ENCODE assay signal across 1 cellular context in genomic region chr3:107775958-107776357, GRCh38.
TF ChIP-seq lines count a peak whose summit lies in the region.

No MANE protein-coding gene starts in this region.

TF ChIP-seq in GM23338, 12 proteins besides CTCF, POLR2A, EP300 and RAD21 (continued from another document):
- TF ChIP-seq, protein P1, sequence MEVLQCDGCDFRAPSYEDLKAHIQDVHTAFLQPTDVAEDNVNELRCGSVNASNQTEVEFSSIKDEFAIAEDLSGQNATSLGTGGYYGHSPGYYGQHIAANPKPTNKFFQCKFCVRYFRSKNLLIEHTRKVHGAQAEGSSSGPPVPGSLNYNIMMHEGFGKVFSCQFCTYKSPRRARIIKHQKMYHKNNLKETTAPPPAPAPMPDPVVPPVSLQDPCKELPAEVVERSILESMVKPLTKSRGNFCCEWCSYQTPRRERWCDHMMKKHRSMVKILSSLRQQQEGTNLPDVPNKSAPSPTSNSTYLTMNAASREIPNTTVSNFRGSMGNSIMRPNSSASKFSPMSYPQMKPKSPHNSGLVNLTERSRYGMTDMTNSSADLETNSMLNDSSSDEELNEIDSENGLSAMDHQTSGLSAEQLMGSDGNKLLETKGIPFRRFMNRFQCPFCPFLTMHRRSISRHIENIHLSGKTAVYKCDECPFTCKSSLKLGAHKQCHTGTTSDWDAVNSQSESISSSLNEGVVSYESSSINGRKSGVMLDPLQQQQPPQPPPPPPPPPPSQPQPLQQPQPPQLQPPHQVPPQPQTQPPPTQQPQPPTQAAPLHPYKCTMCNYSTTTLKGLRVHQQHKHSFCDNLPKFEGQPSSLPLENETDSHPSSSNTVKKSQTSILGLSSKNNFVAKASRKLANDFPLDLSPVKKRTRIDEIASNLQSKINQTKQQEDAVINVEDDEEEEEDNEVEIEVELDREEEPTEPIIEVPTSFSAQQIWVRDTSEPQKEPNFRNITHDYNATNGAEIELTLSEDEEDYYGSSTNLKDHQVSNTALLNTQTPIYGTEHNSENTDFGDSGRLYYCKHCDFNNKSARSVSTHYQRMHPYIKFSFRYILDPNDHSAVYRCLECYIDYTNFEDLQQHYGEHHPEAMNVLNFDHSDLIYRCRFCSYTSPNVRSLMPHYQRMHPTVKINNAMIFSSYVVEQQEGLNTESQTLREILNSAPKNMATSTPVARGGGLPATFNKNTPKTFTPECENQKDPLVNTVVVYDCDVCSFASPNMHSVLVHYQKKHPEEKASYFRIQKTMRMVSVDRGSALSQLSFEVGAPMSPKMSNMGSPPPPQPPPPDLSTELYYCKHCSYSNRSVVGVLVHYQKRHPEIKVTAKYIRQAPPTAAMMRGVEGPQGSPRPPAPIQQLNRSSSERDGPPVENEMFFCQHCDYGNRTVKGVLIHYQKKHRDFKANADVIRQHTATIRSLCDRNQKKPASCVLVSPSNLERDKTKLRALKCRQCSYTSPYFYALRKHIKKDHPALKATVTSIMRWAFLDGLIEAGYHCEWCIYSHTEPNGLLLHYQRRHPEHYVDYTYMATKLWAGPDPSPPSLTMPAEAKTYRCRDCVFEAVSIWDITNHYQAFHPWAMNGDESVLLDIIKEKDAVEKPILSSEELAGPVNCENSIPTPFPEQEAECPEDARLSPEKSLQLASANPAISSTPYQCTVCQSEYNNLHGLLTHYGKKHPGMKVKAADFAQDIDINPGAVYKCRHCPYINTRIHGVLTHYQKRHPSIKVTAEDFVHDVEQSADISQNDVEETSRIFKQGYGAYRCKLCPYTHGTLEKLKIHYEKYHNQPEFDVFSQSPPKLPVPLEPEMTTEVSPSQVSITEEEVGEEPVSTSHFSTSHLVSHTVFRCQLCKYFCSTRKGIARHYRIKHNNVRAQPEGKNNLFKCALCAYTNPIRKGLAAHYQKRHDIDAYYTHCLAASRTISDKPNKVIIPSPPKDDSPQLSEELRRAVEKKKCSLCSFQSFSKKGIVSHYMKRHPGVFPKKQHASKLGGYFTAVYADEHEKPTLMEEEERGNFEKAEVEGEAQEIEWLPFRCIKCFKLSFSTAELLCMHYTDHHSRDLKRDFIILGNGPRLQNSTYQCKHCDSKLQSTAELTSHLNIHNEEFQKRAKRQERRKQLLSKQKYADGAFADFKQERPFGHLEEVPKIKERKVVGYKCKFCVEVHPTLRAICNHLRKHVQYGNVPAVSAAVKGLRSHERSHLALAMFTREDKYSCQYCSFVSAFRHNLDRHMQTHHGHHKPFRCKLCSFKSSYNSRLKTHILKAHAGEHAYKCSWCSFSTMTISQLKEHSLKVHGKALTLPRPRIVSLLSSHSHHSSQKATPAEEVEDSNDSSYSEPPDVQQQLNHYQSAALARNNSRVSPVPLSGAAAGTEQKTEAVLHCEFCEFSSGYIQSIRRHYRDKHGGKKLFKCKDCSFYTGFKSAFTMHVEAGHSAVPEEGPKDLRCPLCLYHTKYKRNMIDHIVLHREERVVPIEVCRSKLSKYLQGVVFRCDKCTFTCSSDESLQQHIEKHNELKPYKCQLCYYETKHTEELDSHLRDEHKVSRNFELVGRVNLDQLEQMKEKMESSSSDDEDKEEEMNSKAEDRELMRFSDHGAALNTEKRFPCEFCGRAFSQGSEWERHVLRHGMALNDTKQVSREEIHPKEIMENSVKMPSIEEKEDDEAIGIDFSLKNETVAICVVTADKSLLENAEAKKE (CRISPR knock-in tag; IDR thresholded peaks at IDR 0.05): no peak
- no peak for TF ChIP-seq ZNF331 (CRISPR knock-in tag; IDR thresholded peaks at IDR 0.05; ENCODE audit: low read depth)
- TF ChIP-seq CREB1 (CRISPR knock-in tag; IDR thresholded peaks at IDR 0.05; ENCODE audit: low read depth): no peak
- TF ChIP-seq JUNB (IDR thresholded peaks at IDR 0.05; ENCODE audit: unreplicated experiment): no peak
